Comparison of ENCODE assay signal across 20 cellular contexts in genomic region chr19:40235238-40236025, GRCh38. TPM values are rescaled to one million over a fixed set of nuclear protein-coding genes. Genes with fewer than 3 reads are reported as not detected.
A peak's percentile ranks its signal among the peaks of the same experiment; 100 is the strongest.
DNase-seq lines count a peak whose midpoint lies in the region; ATAC-seq, FAIRE-seq and TF ChIP-seq lines count a peak whose summit lies in the region.
"Had no signal": no experiment of that assay in that cellular context is flagged by ENCODE, and none has a peak within 500 bp of the region (broad histone marks: within the 10 kb centered on the region; RNA-seq: fewer than 3 reads in every experiment).

No MANE protein-coding gene starts in this region.

- H3K9me3 Mint-ChIP-seq in nephron progenitor cell, result no peaks in the 10 kb centered on the region

- no peak overlapping the region for H3K27ac ChIP-seq in DOHH2 (ENCODE audit: low read depth, low read length)
- no peak overlapping the region for H3K27ac ChIP-seq in IMR-90 (ENCODE audit: insufficient read depth, low read length)
- no peak overlapping the region for H3K27ac ChIP-seq in dorsolateral prefrontal cortex
- H3K27ac ChIP-seq: left lung, skin epidermis, stomach had no signal

- peaks cover 13% of the 10 kb centered on the region for H3K9me1 ChIP-seq in IMR-90 (ENCODE audit: insufficient read depth, low read length)

- H3K4ac ChIP-seq in IMR-90 (ENCODE audit: low read depth, low read length), result no peak overlapping the region

- POLR2A ChIA-PET in IMR-90 (lab: Charles Lee; ENCODE audit: unreplicated experiment), result no interaction called here

- H4K91ac ChIP-seq in IMR-90 (ENCODE audit: insufficient read depth, low read depth, low read length), result no peak overlapping the region

- H3K4me3 ChIP-seq in DOHH2 (ENCODE audit: low read length), result no peak overlapping the region
- H3K4me3 ChIP-seq in IMR-90 (ENCODE audit: insufficient read depth, low read depth, low read length), result no peak overlapping the region
- H3K4me3 ChIP-seq in bronchial epithelial cell (ENCODE audit: low read depth, low read length), result no peak overlapping the region
- no peak overlapping the region for H3K4me3 ChIP-seq in dorsolateral prefrontal cortex
- H3K4me3 ChIP-seq: left lung, skin epidermis, stomach had no signal

- H3K36me3 ChIP-seq in DOHH2 (ENCODE audit: control insufficient read depth, low read length) (peaks cover 40% of the 10 kb centered on the region), IMR-90 (ENCODE audit: control insufficient read depth, insufficient read depth, low read length) (peaks cover 57% of the 10 kb centered on the region), bronchial epithelial cell (ENCODE audit: control insufficient read depth, insufficient read depth, low read length) (peaks cover 25% of the 10 kb centered on the region)

- no peak overlapping the region for H3K14ac ChIP-seq in IMR-90 (replicated peaks; ENCODE audit: low read depth, low read length)

- no peak overlapping the region for H4K5ac ChIP-seq in IMR-90 (ENCODE audit: low read depth, low read length)

- TF ChIP-seq CTCF in DOHH2 (IDR thresholded peaks at IDR 0.05; ENCODE audit: low read depth, low read length, poor library complexity, severe bottlenecking), result peak; percentile 8
- peak; percentile 25; the same call in 1 of the 2 replicates for TF ChIP-seq CTCF in IMR-90 (conservative IDR thresholded peaks at IDR 0.05; ENCODE audit: low read depth, low read length)
- TF ChIP-seq CTCF in bronchial epithelial cell (IDR thresholded peaks at IDR 0.05; ENCODE audit: insufficient read depth, low read length, severe bottlenecking), result peak; percentile 18
- TF ChIP-seq CTCF in nephron progenitor cell (IDR thresholded peaks at IDR 0.05), result peak; percentile 23
- TF ChIP-seq CTCF in dorsolateral prefrontal cortex (IDR thresholded peaks at IDR 0.05 in 54 of 56, conservative IDR thresholded peaks at IDR 0.05 in 2 of 56; ENCODE audit: low read depth in 1 of 56, partially characterized antibody in 56 of 56), result no peak

- no peak overlapping the region for H3K56ac ChIP-seq in IMR-90 (ENCODE audit: extremely low read depth, insufficient read depth, low read length)

- no peak for DNase-seq in IMR-90
- DNase-seq in bronchial epithelial cell (ENCODE audit: low read depth), result no peak
- DNase-seq in nephron progenitor cell, result no peak
- DNase-seq in dorsolateral prefrontal cortex, result no peak
- no peak for DNase-seq in foreskin melanocyte
- DNase-seq: activated gamma-delta T cell treated with Interleukin-2 at 50 U/mL for 16 hours, glutamatergic neuron, KBM-7, NCI-H1694, NCI-H524, RPMI8226, stomach, T1000 had no signal

- H2BK5ac ChIP-seq in IMR-90 (ENCODE audit: low read depth, low read length, poor library complexity, severe bottlenecking), result no peak overlapping the region

- H3K27me3 ChIP-seq in DOHH2 (ENCODE audit: control insufficient read depth, low read length) (no peaks in the 10 kb centered on the region), IMR-90 (ENCODE audit: control insufficient read depth, insufficient read depth, low read length) (no peaks in the 10 kb centered on the region), bronchial epithelial cell (ENCODE audit: control insufficient read depth, insufficient read depth, low read length) (no peaks in the 10 kb centered on the region), dorsolateral prefrontal cortex (no peaks in the 10 kb centered on the region)
- H3K27me3 ChIP-seq: left lung, stomach had no signal

- H3K4me1 ChIP-seq in DOHH2 (ENCODE audit: control insufficient read depth, low read length) (no peaks in the 10 kb centered on the region), IMR-90 (ENCODE audit: control insufficient read depth, insufficient read depth, low read length) (peaks cover 11% of the 10 kb centered on the region)

- H3K9ac ChIP-seq in IMR-90 (ENCODE audit: low read depth, low read length), result no peak overlapping the region

- H3F3A ChIP-seq in DOHH2 (ENCODE audit: control insufficient read depth, insufficient read depth), result no peaks in the 10 kb centered on the region

- H4K8ac ChIP-seq in IMR-90 (ENCODE audit: low read depth in 2 of 2, low read length in 2 of 2), result no peak overlapping the region

- no peak overlapping the region for H3K27ac Mint-ChIP-seq in nephron progenitor cell

- no peak overlapping the region for H3K18ac ChIP-seq in IMR-90 (ENCODE audit: low read depth, low read length)

- no peak overlapping the region for H2BK15ac ChIP-seq in IMR-90 (ENCODE audit: low read depth, low read length)

- no peaks in the 10 kb centered on the region for H3K79me2 ChIP-seq in DOHH2 (ENCODE audit: control insufficient read depth, low read length)

- no peak overlapping the region for H2AK5ac ChIP-seq in IMR-90 (ENCODE audit: low read depth, low read length)

- H2BK120ac ChIP-seq in IMR-90 (ENCODE audit: low read depth, low read length), result no peak overlapping the region

- no peaks in the 10 kb centered on the region for H3K27me3 Mint-ChIP-seq in nephron progenitor cell (ENCODE audit: low read depth, poor library complexity)

- no peak for TF ChIP-seq POLR2A in IMR-90 (IDR thresholded peaks at IDR 0.05; ENCODE audit: low read depth, low read length)

- in situ Hi-C loops in IMR-90 (cut with MboI; ENCODE audit: low sequenced_read_pairs), result no loop called here

- peaks cover 29% of the 10 kb centered on the region for H3K4me1 Mint-ChIP-seq in nephron progenitor cell

- CTCF ChIA-PET in IMR-90 (lab: Yijun Ruan, JAX), result no interaction called here

- FAIRE-seq in bronchial epithelial cell (lab: Jason Lieb, UNC), result no peak
- FAIRE-seq: endometrium had no signal

- H2AK9ac ChIP-seq in IMR-90 (replicated peaks; ENCODE audit: low read depth, low read length, poor library complexity), result no peak overlapping the region

- no peak overlapping the region for H2BK20ac ChIP-seq in IMR-90 (ENCODE audit: low read depth, low read length)

- TF ChIP-seq RAD21 in IMR-90 (IDR thresholded peaks at IDR 0.05; ENCODE audit: low read length), result 0 out of 2 replicates have a peak, but pooled peaks have one; percentile 17

- no peak overlapping the region for H3K23ac ChIP-seq in IMR-90 (ENCODE audit: low read depth, low read length)

- no TSS peak for BruUV-seq in IMR-90 (replicated peaks; lab: Mats Ljungman, UMichigan)

- H3K79me1 ChIP-seq in IMR-90 (ENCODE audit: low read depth in 1 of 2, low read length in 2 of 2), result peaks cover 4 to 13% of the 10 kb centered on the region in 2 experiments; a peak in 1 of 4 replicates

- H3K9me3 ChIP-seq in DOHH2 (ENCODE audit: control insufficient read depth, insufficient read depth, low read length) (no peaks in the 10 kb centered on the region), IMR-90 (ENCODE audit: control insufficient read depth, insufficient read depth, low read length) (no peaks in the 10 kb centered on the region)
- H3K9me3 ChIP-seq: left lung, stomach had no signal

- peaks cover 11% of the 10 kb centered on the region for H3K36me3 Mint-ChIP-seq in nephron progenitor cell (ENCODE audit: low read depth)

- no peak overlapping the region for H3K4me2 ChIP-seq in DOHH2 (ENCODE audit: low read length)
- no peak overlapping the region for H3K4me2 ChIP-seq in IMR-90 (ENCODE audit: low read depth, low read length)

- intact Hi-C loops in IMR-90 (cut with micrococcal nuclease) (no loop called here), dorsolateral prefrontal cortex (cut with DNase I) (no loop called here)

- H3K9me2 ChIP-seq in DOHH2 (replicated peaks; ENCODE audit: control insufficient read depth, low read length), result no peaks in the 10 kb centered on the region

- no peak for ATAC-seq in IMR-90 (ENCODE audit: low read depth)
- ATAC-seq in GM21825 (IDR thresholded peaks at IDR 0.05; ENCODE audit: unreplicated experiment), result no peak
- no peak for ATAC-seq in GM21576 (IDR thresholded peaks at IDR 0.05; ENCODE audit: unreplicated experiment)
- ATAC-seq: left lung had no signal

- H4K20me1 ChIP-seq in DOHH2 (ENCODE audit: control insufficient read depth, insufficient read depth, low read depth, low read length) (no peaks in the 10 kb centered on the region), IMR-90 (ENCODE audit: insufficient read depth, low read length) (no peaks in the 10 kb centered on the region; the same call in 1 of the 2 replicates)

- H3K4me3 Mint-ChIP-seq in nephron progenitor cell, result no peak overlapping the region

- 83% methylated on average over 16 of the region's 30 CpGs; no CpG with 5 or more reads in 1 of the 2 experiments for WGBS in IMR-90 (ENCODE audit: extremely low coverage in 2 of 2, insufficient read length in 1 of 2), 2 experiments

- dilution Hi-C loops in IMR-90 (cut with HindIII; ENCODE audit: low sequenced_read_pairs, unreplicated experiment), result no loop called here

- H2AFZ ChIP-seq in IMR-90 (replicated peaks; ENCODE audit: low read length, poor library complexity), result no peak overlapping the region

TF ChIP-seq in IMR-90, 13 proteins besides CTCF, POLR2A, EP300 and RAD21 (continues in another document):
- no peak for TF ChIP-seq NFE2L2 (IDR thresholded peaks at IDR 0.05; ENCODE audit: low read depth, low read length)

RNA-seq across cellular contexts. Expression of gene CCNP, which starts 8.9 kb away (rescaled TPM):
- under 0.01 TPM in 2 replicates for total RNA-seq in IMR-90 (2012; rRNA removed)
- 0.17 and 0.21 TPM in 2 replicates for polyA plus RNA-seq in IMR-90 (2012; rRNA removed)
- 0.17 and 0.42 TPM in 2 replicates for polyA plus RNA-seq in IMR-90 (2012; cell fraction: cytosol; rRNA removed)
- 1.5 and 3.1 TPM in 2 replicates for polyA plus RNA-seq in IMR-90 (2012; cell fraction: nucleus; rRNA removed; ENCODE audit: low replicate concordance)
- not detected in 2 replicates for total RNA-seq in bronchial epithelial cell
- total RNA-seq in dorsolateral prefrontal cortex, result 10 to 100 TPM in 1 of 120 experiments, 1 to 10 TPM in 86, under 1 TPM in 30, not detected in 3; 0.32 to 10.0 (median 1.6) TPM
- total RNA-seq: activated CD8-positive, alpha-beta memory T cell treated with anti-CD3 and anti-CD28 coated beads for 36 hours; stomach had no signal

RNA-seq across cellular contexts. Expression of gene TTC9B, which starts 17.2 kb away (rescaled TPM):
- total RNA-seq in IMR-90 (2012; rRNA removed) (not detected in 2 replicates), bronchial epithelial cell (not detected in 2 replicates), dorsolateral prefrontal cortex (100 to 1,000 TPM in 13 of 120 experiments, 10 to 100 TPM in 107; 27.3 to 112 (median 74.4) TPM)
- polyA plus RNA-seq in IMR-90 (2012; rRNA removed), result not detected in 2 replicates
- not detected in 2 replicates for polyA plus RNA-seq in IMR-90 (2012; cell fraction: cytosol; rRNA removed)
- polyA plus RNA-seq in IMR-90 (2012; cell fraction: nucleus; rRNA removed; ENCODE audit: low replicate concordance), result 0.03 and 0.13 TPM in 2 replicates
- total RNA-seq: activated CD8-positive, alpha-beta memory T cell treated with anti-CD3 and anti-CD28 coated beads for 36 hours; left lung had no signal

RNA-seq across cellular contexts. Expression of gene MAP3K10, which starts 44.2 kb away (rescaled TPM):
- total RNA-seq in IMR-90 (2012; rRNA removed) (1.4 and 1.8 TPM in 2 replicates), bronchial epithelial cell (5.0 and 7.9 TPM in 2 replicates), dorsolateral prefrontal cortex (100 to 1,000 TPM in 114 of 120 experiments, 10 to 100 TPM in 6; 72.4 to 232 (median 136) TPM)
- 5.5 and 6.4 TPM in 2 replicates for polyA plus RNA-seq in IMR-90 (2012; rRNA removed)
- 3.1 and 5.2 TPM in 2 replicates for polyA plus RNA-seq in IMR-90 (2012; cell fraction: cytosol; rRNA removed)
- 32.7 and 58.4 TPM in 2 replicates for polyA plus RNA-seq in IMR-90 (2012; cell fraction: nucleus; rRNA removed; ENCODE audit: low replicate concordance)

RNA-seq across cellular contexts. Expression of gene AKT2, which starts 49.7 kb away (rescaled TPM):
- total RNA-seq in IMR-90 (2012; rRNA removed) (54.4 and 61.5 TPM in 2 replicates), bronchial epithelial cell (54.8 and 57.9 TPM in 2 replicates), dorsolateral prefrontal cortex (100 to 1,000 TPM in 117 of 120 experiments, 10 to 100 TPM in 3; 95.3 to 215 (median 139) TPM)
- polyA plus RNA-seq in IMR-90 (2012; rRNA removed), result 104 and 124 TPM in 2 replicates
- polyA plus RNA-seq in IMR-90 (2012; cell fraction: cytosol; rRNA removed), result 58.9 and 87.2 TPM in 2 replicates
- 461 and 611 TPM in 2 replicates for polyA plus RNA-seq in IMR-90 (2012; cell fraction: nucleus; rRNA removed; ENCODE audit: low replicate concordance)

Comparison
In these comparisons a context has a peak if more than half of its experiments do, and no peak if none do; other contexts are left out.
1. CTCF ChIP-seq: peak in DOHH2 (single experiment), IMR-90 (single experiment), bronchial epithelial cell (single experiment) and nephron progenitor cell (single experiment); none in dorsolateral prefrontal cortex (0 of 56).
2. RNA of gene TTC9B, which starts 17.2 kb away (total RNA-seq): 27.3 to 112 TPM in dorsolateral prefrontal cortex; not detected in IMR-90 and not detected in bronchial epithelial cell; every median in the first group is over 10 times any median in the second.